In genomic region chr6:6495851-6496250, GRCh38 we compare ENCODE assay signal across 29 cellular contexts.
DNase-seq lines count a peak whose midpoint lies in the region; ATAC-seq, FAIRE-seq and TF ChIP-seq lines count a peak whose summit lies in the region.
"Had no signal": no experiment of that assay in that cellular context is flagged by ENCODE, and none has a peak within 500 bp of the region (broad histone marks: within the 10 kb centered on the region; RNA-seq: fewer than 3 reads in every experiment).

No MANE protein-coding gene starts in this region.

- H3K4me1 Mint-ChIP-seq in activated CD4-positive, alpha-beta T cell treated with anti-CD3 and anti-CD28 coated beads, Interleukin-2, amount 10 ng/mL, durations not matched to agents 24 days and 14 days: peaks cover 2% of the 10 kb centered on the region

- no peak overlapping the region for H3K4me3 Mint-ChIP-seq in activated CD4-positive, alpha-beta T cell treated with anti-CD3 and anti-CD28 coated beads, Interleukin-2, amount 10 ng/mL, durations not matched to agents 24 days and 14 days
- H3K4me3 Mint-ChIP-seq: B cell; CD8-positive, alpha-beta memory T cell had no signal

- H3K4me3 ChIP-seq in right cardiac atrium (ENCODE audit: low read length) (no peak overlapping the region), bronchial epithelial cell (ENCODE audit: low read depth, low read length) (no peak overlapping the region), gastroesophageal sphincter (no peak overlapping the region)
- H3K4me3 ChIP-seq: A549, SK-N-MC had no signal

- DNase-seq in left ventricle myocardium superior (no peak), right cardiac atrium (no peak), bronchial epithelial cell (ENCODE audit: low read depth) (peak; percentile 25), SHP77 (lab: John Stamatoyannopoulos, UW) (no peak), hippocampal formation (lab: John Stamatoyannopoulos, UW) (no peak)
- no peak for DNase-seq in activated CD4-positive, alpha-beta T cell treated with anti-CD3 and anti-CD28 coated beads, Interleukin-2, amount 10 ng/mL, durations not matched to agents 24 days and 14 days
- DNase-seq: CD8-positive, alpha-beta memory T cell; DMS 273 treated with DMSO at 0.1 percent for 48 hours; DMS79 treated with DMSO at 0.1 percent for 48 hours; GF-D8; GOT3; HCEC 1CT; IMR-90; NCI-H1048; NCI-H1417; NCI-H1694; NCI-H2081; NCI-H2227 treated with DMSO at 0.1 percent for 48 hours; NCI-H526 treated with DMSO at 0.1 percent for 48 hours; SIG-M5 had no signal

- ATAC-seq in left ventricle myocardium superior (peak; percentile 29), right cardiac atrium (no peak), gastroesophageal sphincter (peak; percentile 41)
- ATAC-seq: A549, Panc1 had no signal

- 66% methylated on average over 3 of the region's 3 CpGs for WGBS in right cardiac atrium
- WGBS in gastroesophageal sphincter (ENCODE audit: low coverage in 1 of 2), 2 donors: 67 to 72% methylated on average over 3 of the region's 3 CpGs

- H3K27ac ChIP-seq in right cardiac atrium (ENCODE audit: low read length) (no peak overlapping the region), gastroesophageal sphincter (no peak overlapping the region)
- H3K27ac ChIP-seq: A549, C4-2B, KMS-11, RWPE1, SK-N-MC had no signal

- no peak for TF ChIP-seq CTCF in bronchial epithelial cell (IDR thresholded peaks at IDR 0.05; ENCODE audit: insufficient read depth, low read length, severe bottlenecking)
- TF ChIP-seq CTCF in gastroesophageal sphincter (IDR thresholded peaks at IDR 0.05): no peak

- H3K27me3 Mint-ChIP-seq in activated CD4-positive, alpha-beta T cell treated with anti-CD3 and anti-CD28 coated beads, Interleukin-2, amount 10 ng/mL, durations not matched to agents 24 days and 14 days: peaks cover 32% of the 10 kb centered on the region

- no peaks in the 10 kb centered on the region for H3K36me3 ChIP-seq in bronchial epithelial cell (ENCODE audit: control insufficient read depth, insufficient read depth, low read length)
- H3K36me3 ChIP-seq in gastroesophageal sphincter: no peaks in the 10 kb centered on the region

- TF ChIP-seq POLR2A in gastroesophageal sphincter (IDR thresholded peaks at IDR 0.05): no peak

- H3K9me3 Mint-ChIP-seq in activated CD4-positive, alpha-beta T cell treated with anti-CD3 and anti-CD28 coated beads, Interleukin-2, amount 10 ng/mL, durations not matched to agents 24 days and 14 days: no peaks in the 10 kb centered on the region
- H3K9me3 Mint-ChIP-seq: CD8-positive, alpha-beta memory T cell had no signal

- H3K27me3 ChIP-seq in right cardiac atrium (ENCODE audit: control insufficient read depth, insufficient read depth) (no peaks in the 10 kb centered on the region), bronchial epithelial cell (ENCODE audit: control insufficient read depth, insufficient read depth, low read length) (no peaks in the 10 kb centered on the region), gastroesophageal sphincter (no peaks in the 10 kb centered on the region)

- intact Hi-C loops in left ventricle myocardium superior (cut with micrococcal nuclease) (no loop called here), right cardiac atrium (cut with DNase I) (loop anchor here in 3 of 4 donors (5.0 to 10.0 kb wide), 3 partner anchors 434 to 441 kb away; no protein-coding TSS in a partner anchor)
- intact Hi-C loops in activated CD4-positive, alpha-beta T cell treated with anti-CD3 and anti-CD28 coated beads, Interleukin-2, amount 10 ng/mL, durations not matched to agents 24 days and 14 days (cut with micrococcal nuclease): no loop called here

- TF ChIP-seq EP300 in gastroesophageal sphincter (IDR thresholded peaks at IDR 0.05): no peak

- no peak overlapping the region for H3K27ac Mint-ChIP-seq in activated CD4-positive, alpha-beta T cell treated with anti-CD3 and anti-CD28 coated beads, Interleukin-2, amount 10 ng/mL, durations not matched to agents 24 days and 14 days
- H3K27ac Mint-ChIP-seq: B cell had no signal

- FAIRE-seq in bronchial epithelial cell (lab: Jason Lieb, UNC): no peak
- FAIRE-seq: A549, GM12891 had no signal

- H3K36me3 Mint-ChIP-seq in activated CD4-positive, alpha-beta T cell treated with anti-CD3 and anti-CD28 coated beads, Interleukin-2, amount 10 ng/mL, durations not matched to agents 24 days and 14 days (ENCODE audit: low read depth): no peaks in the 10 kb centered on the region
- H3K36me3 Mint-ChIP-seq: CD8-positive, alpha-beta memory T cell had no signal

- no peaks in the 10 kb centered on the region for H3K4me1 ChIP-seq in right cardiac atrium (ENCODE audit: control insufficient read depth, insufficient read depth, low read length)
- no peaks in the 10 kb centered on the region for H3K4me1 ChIP-seq in gastroesophageal sphincter
- H3K4me1 ChIP-seq: A549 had no signal

- H3K9me3 ChIP-seq in right cardiac atrium (ENCODE audit: control insufficient read depth, low read length): no peaks in the 10 kb centered on the region
- no peaks in the 10 kb centered on the region for H3K9me3 ChIP-seq in gastroesophageal sphincter
- H3K9me3 ChIP-seq: A549 had no signal

Comparison
In these comparisons a context has a peak if more than half of its experiments do, and no peak if none do; other contexts are left out.
1. ATAC-seq: peak in left ventricle myocardium superior (single experiment) and gastroesophageal sphincter (single experiment); none in right cardiac atrium (0 of 2).
2. intact Hi-C loops: an anchor here in right cardiac atrium (5.0 to 10.0 kb wide); none called in left ventricle myocardium superior and activated CD4-positive, alpha-beta T cell treated with anti-CD3 and anti-CD28 coated beads, Interleukin-2, amount 10 ng/mL, durations not matched to agents 24 days and 14 days.